ENCODE assay signal across 22 cellular contexts in genomic region chr17:49130891-49131290, GRCh38. TPM values are rescaled to one million over a fixed set of nuclear protein-coding genes. Genes with fewer than 3 reads are reported as not detected.
DNase-seq lines count a peak whose midpoint lies in the region; ATAC-seq and TF ChIP-seq lines count a peak whose summit lies in the region.
"Had no signal": no experiment of that assay in that cellular context is flagged by ENCODE, and none has a peak within 500 bp of the region (broad histone marks: within the 10 kb centered on the region; RNA-seq: fewer than 3 reads in every experiment).

No MANE protein-coding gene starts in this region.

- no peaks in the 10 kb centered on the region for H3K4me1 ChIP-seq in GM23248 (ENCODE audit: insufficient read depth)
- H3K4me1 ChIP-seq in neural progenitor cell = no peaks in the 10 kb centered on the region
- H3K4me1 ChIP-seq in mucosa of descending colon (ENCODE audit: low read depth) = peaks cover 10% of the 10 kb centered on the region
- H3K4me1 ChIP-seq in uterus = peaks cover 0 to 8% of the 10 kb centered on the region in 2 donors

- 66 to 69% methylated on average over 3 of the region's 3 CpGs for WGBS in GM23248 (ENCODE audit: low coverage in 1 of 2, low lambda C conversion rate in 2 of 2, missing lambda C conversion rate in 2 of 2), 2 experiments

- H3K9me2 ChIP-seq in GM23248 (ENCODE audit: insufficient read depth) = no peaks in the 10 kb centered on the region

- H3K9me3 ChIP-seq in GM23248 (ENCODE audit: low read depth) (no peaks in the 10 kb centered on the region), neural progenitor cell (ENCODE audit: low read depth) (no peaks in the 10 kb centered on the region), mucosa of descending colon (no peaks in the 10 kb centered on the region), uterus (no peaks in the 10 kb centered on the region)
- H3K9me3 ChIP-seq: Peyer's patch had no signal

- H3K79me2 ChIP-seq in GM23248 (ENCODE audit: insufficient read depth) = no peaks in the 10 kb centered on the region
- H3K79me2 ChIP-seq in neural progenitor cell (ENCODE audit: low read depth) = no peaks in the 10 kb centered on the region

- H4K20me1 ChIP-seq in GM23248 (ENCODE audit: insufficient read depth) (no peaks in the 10 kb centered on the region), neural progenitor cell (ENCODE audit: low read depth) (no peaks in the 10 kb centered on the region)

- H3F3A ChIP-seq in GM23248 (ENCODE audit: insufficient read depth) (no peaks in the 10 kb centered on the region), neural progenitor cell (ENCODE audit: low read depth) (no peaks in the 10 kb centered on the region)

- peaks cover 6% of the 10 kb centered on the region for H3K36me3 Mint-ChIP-seq in neural progenitor cell
- H3K36me3 Mint-ChIP-seq: CD4-positive, CD25-positive, alpha-beta regulatory T cell had no signal

- peak; percentile 10 for DNase-seq in AG08395 (ENCODE audit: low spot score)
- DNase-seq in GM23248 = peak; percentile 36
- DNase-seq in epithelial cell of esophagus (ENCODE audit: low read depth) = peak; percentile 47
- DNase-seq in neural progenitor cell (ENCODE audit: low spot score) = no peak
- no peak for DNase-seq in SW480 (ENCODE audit: low spot score)
- no peak for DNase-seq in mucosa of descending colon
- DNase-seq in uterus = no peak
- DNase-seq: CD4-positive, CD25-positive, alpha-beta regulatory T cell; DND-41; Karpas-422; MV-4-11; NCI-H1105 treated with DMSO at 0.1 percent for 48 hours; NCI-H2029 treated with DMSO at 0.1 percent for 48 hours; NCI-H524 treated with DMSO at 0.1 percent for 48 hours; NCI-H82; Peyer's patch; Right ventricle myocardium superior had no signal

- peaks cover 50% of the 10 kb centered on the region for H3K27me3 Mint-ChIP-seq in neural progenitor cell (ENCODE audit: insufficient read depth, low read depth)

- no peak overlapping the region for H3K4me3 ChIP-seq in GM23248
- H3K4me3 ChIP-seq in epithelial cell of esophagus (ENCODE audit: low read length) = no peak overlapping the region
- H3K4me3 ChIP-seq in neural progenitor cell = no peak overlapping the region
- no peak overlapping the region for H3K4me3 ChIP-seq in mucosa of descending colon
- H3K4me3 ChIP-seq in uterus = no peak overlapping the region
- H3K4me3 ChIP-seq: Peyer's patch had no signal

- TF ChIP-seq CTCF in epithelial cell of esophagus (IDR thresholded peaks at IDR 0.05; ENCODE audit: insufficient read depth, low read depth, low read length, missing control alignments) (no peak), neural progenitor cell (IDR thresholded peaks at IDR 0.05) (no peak), mucosa of descending colon (IDR thresholded peaks at IDR 0.05) (no peak), uterus (IDR thresholded peaks at IDR 0.05) (no peak)

- H3K27ac Mint-ChIP-seq in neural progenitor cell = no peak overlapping the region
- H3K27ac Mint-ChIP-seq: CD4-positive, CD25-positive, alpha-beta regulatory T cell had no signal

- H3K27ac ChIP-seq in GM23248 (no peak overlapping the region), neural progenitor cell (no peak overlapping the region), uterus (no peak overlapping the region)
- H3K27ac ChIP-seq: Peyer's patch had no signal

- intact Hi-C loops in mucosa of descending colon (cut with DNase I, micrococcal nuclease) (no loop called here), uterus (cut with DNase I; ENCODE audit: low total_unique reads) (no loop called here)

- TF ChIP-seq POLR2A in uterus (IDR thresholded peaks at IDR 0.05) = no peak

- no peak for ATAC-seq in GM21526 (IDR thresholded peaks at IDR 0.05; ENCODE audit: low FRiP score, unreplicated experiment)
- ATAC-seq in mucosa of descending colon = no peak
- ATAC-seq: HCT116 had no signal

- H3K36me3 ChIP-seq in GM23248 (ENCODE audit: low read depth) = no peaks in the 10 kb centered on the region
- H3K36me3 ChIP-seq in neural progenitor cell = no peaks in the 10 kb centered on the region
- no peaks in the 10 kb centered on the region for H3K36me3 ChIP-seq in mucosa of descending colon (ENCODE audit: low read depth)
- H3K36me3 ChIP-seq in uterus = no peaks in the 10 kb centered on the region
- H3K36me3 ChIP-seq: Peyer's patch had no signal

- H3K4me3 Mint-ChIP-seq in neural progenitor cell = peak overlapping the region; percentile 63
- H3K4me3 Mint-ChIP-seq: CD4-positive, CD25-positive, alpha-beta regulatory T cell had no signal

- H3K27me3 ChIP-seq in GM23248 (replicated peaks; ENCODE audit: insufficient read depth) (peaks cover 26% of the 10 kb centered on the region), neural progenitor cell (peaks cover 60% of the 10 kb centered on the region), uterus (peaks cover 0 to 12% of the 10 kb centered on the region in 2 donors)

- H3K9ac ChIP-seq in GM23248 (no peak overlapping the region), neural progenitor cell (no peak overlapping the region)

- no peak overlapping the region for H2AFZ ChIP-seq in GM23248
- no peak overlapping the region for H2AFZ ChIP-seq in neural progenitor cell (replicated peaks)

- in situ Hi-C loops in GM23248 (cut with MboI) = no loop called here

- peaks cover 8% of the 10 kb centered on the region for H3K4me1 Mint-ChIP-seq in neural progenitor cell

- peaks cover 36% of the 10 kb centered on the region for H3K9me3 Mint-ChIP-seq in neural progenitor cell

- H3K4me2 ChIP-seq in GM23248 (ENCODE audit: unreplicated experiment) (no peak overlapping the region), neural progenitor cell (no peak overlapping the region)

RNA-seq across cellular contexts. Expression of gene B4GALNT2, which starts 1.7 kb away (rescaled TPM):
- not detected in 2 replicates for total RNA-seq in GM23248 (2014; rRNA removed; shearing (Covaris generic))
- not detected in 2 replicates for polyA plus RNA-seq in GM23248 (2016; fragmentation: Nextera tagmentation; extraction: Ambion mirVana)
- total RNA-seq in neural progenitor cell (ENCODE audit: low replicate concordance) (not detected in 2 replicates), mucosa of descending colon (100 to 1,000 TPM in 1 of 3 donors, 10 to 100 TPM in 2; 23.6 to 138 (median 31.7) TPM), uterus (under 1 TPM in 3 of 4 donors, not detected in 1; under 0.01 to 0.18 (median 0.07) TPM)
- total RNA-seq: CD4-positive, CD25-positive, alpha-beta regulatory T cell; H1; M059J; OCI-LY7; Right ventricle myocardium superior had no signal
- polyA plus RNA-seq: CD4-positive, CD25-positive, alpha-beta regulatory T cell; H1 had no signal

Comparison
In these comparisons a context has a peak if more than half of its experiments do, and no peak if none do; other contexts are left out.
1. DNase-seq: peak in AG08395 (single experiment), GM23248 (single experiment) and epithelial cell of esophagus (single experiment); none in neural progenitor cell (single experiment), SW480 (single experiment), mucosa of descending colon (0 of 3) and uterus (0 of 2).
2. RNA of gene B4GALNT2, which starts 1.7 kb away (total RNA-seq): 23.6 to 138 TPM in mucosa of descending colon; under 0.01 to 0.18 TPM in uterus, not detected in GM23248 and not detected in neural progenitor cell; every median in the first group is over 10 times any median in the second.